Comparison of ENCODE assay signal across 11 cellular contexts in the genomic region with DNA sequence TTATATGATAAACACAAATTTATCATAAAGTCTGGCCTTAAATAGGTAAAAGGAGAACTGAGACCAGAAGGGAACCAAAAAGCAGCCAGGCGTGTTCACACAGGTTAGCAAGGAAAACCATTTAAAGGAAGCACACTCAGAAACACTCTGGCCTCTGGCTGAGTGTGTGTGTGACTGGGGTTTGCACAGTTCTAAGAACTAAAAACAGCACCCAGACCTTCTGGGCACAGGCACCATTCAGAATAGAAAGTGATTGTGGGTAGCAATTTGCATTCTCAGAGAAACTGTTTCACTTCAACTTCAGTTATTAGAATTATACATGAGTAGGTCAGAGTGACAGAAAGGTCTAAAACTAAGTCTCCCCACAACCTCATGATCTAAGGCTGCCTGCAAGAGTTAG. TPM values are rescaled to one million over a fixed set of nuclear protein-coding genes. Genes with fewer than 3 reads are reported as not detected.
DNase-seq lines count a peak whose midpoint lies in the region; ATAC-seq and TF ChIP-seq lines count a peak whose summit lies in the region.
"Had no signal": no experiment of that assay in that cellular context is flagged by ENCODE, and none has a peak within 500 bp of the region (broad histone marks: within the 10 kb centered on the region; RNA-seq: fewer than 3 reads in every experiment).

No MANE protein-coding gene starts in this region.

- ATAC-seq in GM18519 (IDR thresholded peaks at IDR 0.05; ENCODE audit: low FRiP score, unreplicated experiment) (peak; percentile 95), GM21390 (IDR thresholded peaks at IDR 0.05; ENCODE audit: unreplicated experiment) (peak; percentile 96), HG03439 (IDR thresholded peaks at IDR 0.05; ENCODE audit: unreplicated experiment) (peak; percentile 98), esophagus mucosa (peak; percentile 74), SK-N-SH treated with all-trans-retinoic acid at 6 μM for 48 hours (no peak)

- no peak for DNase-seq in NCI-H1436 (lab: John Stamatoyannopoulos, UW)
- no peak for DNase-seq in GF-D8 (lab: John Stamatoyannopoulos, UW)
- DNase-seq in NCI-H2171 (lab: John Stamatoyannopoulos, UW): no peak
- DNase-seq: dorsolateral prefrontal cortex, H9 had no signal

TF ChIP-seq in SK-N-SH treated with all-trans-retinoic acid at 6 μM for 48 hours, 23 proteins besides CTCF, POLR2A, EP300 and RAD21:
- TF ChIP-seq OSR1 (CRISPR knock-in tag; IDR thresholded peaks at IDR 0.05): no peak
- no peak for TF ChIP-seq TCF4 (CRISPR knock-in tag; IDR thresholded peaks at IDR 0.05; ENCODE audit: borderline replicate concordance)
- TF ChIP-seq PPARA (CRISPR knock-in tag; IDR thresholded peaks at IDR 0.05; ENCODE audit: borderline replicate concordance): no peak
- TF ChIP-seq PATZ1 (CRISPR knock-in tag; IDR thresholded peaks at IDR 0.05; ENCODE audit: borderline replicate concordance): no peak
- no peak for TF ChIP-seq CREB5 (CRISPR knock-in tag; IDR thresholded peaks at IDR 0.05; ENCODE audit: low read depth)
- TF ChIP-seq, protein P1, sequence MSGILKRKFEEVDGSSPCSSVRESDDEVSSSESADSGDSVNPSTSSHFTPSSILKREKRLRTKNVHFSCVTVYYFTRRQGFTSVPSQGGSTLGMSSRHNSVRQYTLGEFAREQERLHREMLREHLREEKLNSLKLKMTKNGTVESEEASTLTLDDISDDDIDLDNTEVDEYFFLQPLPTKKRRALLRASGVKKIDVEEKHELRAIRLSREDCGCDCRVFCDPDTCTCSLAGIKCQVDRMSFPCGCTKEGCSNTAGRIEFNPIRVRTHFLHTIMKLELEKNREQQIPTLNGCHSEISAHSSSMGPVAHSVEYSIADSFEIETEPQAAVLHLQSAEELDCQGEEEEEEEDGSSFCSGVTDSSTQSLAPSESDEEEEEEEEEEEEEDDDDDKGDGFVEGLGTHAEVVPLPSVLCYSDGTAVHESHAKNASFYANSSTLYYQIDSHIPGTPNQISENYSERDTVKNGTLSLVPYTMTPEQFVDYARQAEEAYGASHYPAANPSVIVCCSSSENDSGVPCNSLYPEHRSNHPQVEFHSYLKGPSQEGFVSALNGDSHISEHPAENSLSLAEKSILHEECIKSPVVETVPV (CRISPR knock-in tag; IDR thresholded peaks at IDR 0.05): no peak
- TF ChIP-seq SNAI2 (CRISPR knock-in tag; IDR thresholded peaks at IDR 0.05): no peak

RNA-seq across cellular contexts. Expression of gene GPR82, which starts 10.0 kb away (rescaled TPM):
- total RNA-seq in esophagus mucosa: 0.12 TPM
- total RNA-seq: H9, SK-MEL-5 had no signal

RNA-seq across cellular contexts. Expression of gene GPR34, which starts 45.2 kb away (rescaled TPM):
- 0.40 TPM for total RNA-seq in esophagus mucosa
- total RNA-seq: H9, SK-MEL-5 had no signal
